9 cellular contexts compared by ENCODE assay signal in the genomic region with DNA sequence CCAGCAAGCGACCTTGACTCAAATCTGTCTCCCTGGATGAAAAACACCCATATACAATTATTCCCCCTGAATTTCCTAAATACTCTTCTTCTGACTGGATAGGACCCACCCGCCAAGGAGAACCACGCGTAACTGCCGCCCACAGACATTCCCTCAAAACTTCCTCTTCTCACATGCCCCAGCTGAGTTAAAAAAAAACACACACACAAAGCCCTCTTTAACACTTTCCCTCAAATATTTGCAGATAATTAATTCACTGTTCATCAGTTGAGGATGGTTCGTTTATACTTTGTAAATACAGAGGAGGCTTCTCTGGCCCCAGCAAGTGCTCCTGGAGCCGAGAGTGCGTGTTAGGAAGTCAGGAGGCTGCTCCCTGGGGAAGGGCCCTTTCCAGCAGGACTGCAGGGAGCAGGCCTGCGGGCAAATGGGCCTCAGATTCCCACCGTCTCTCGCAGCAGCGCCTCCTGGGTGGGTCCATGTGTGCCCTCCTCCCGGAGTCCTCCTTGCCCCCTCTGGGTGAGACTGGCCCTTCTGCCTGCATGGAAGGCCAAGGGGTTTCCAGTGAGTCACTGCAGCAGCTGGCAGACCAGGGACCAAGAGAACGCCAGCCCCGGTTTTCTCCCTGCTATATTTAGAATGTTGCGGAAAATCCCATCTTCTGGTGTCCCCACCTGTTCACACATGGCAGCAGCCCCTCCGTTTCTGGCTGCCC. TPM values are rescaled to one million over a fixed set of nuclear protein-coding genes. Genes with fewer than 3 reads are reported as not detected.
DNase-seq lines count a peak whose midpoint lies in the region; ATAC-seq and TF ChIP-seq lines count a peak whose summit lies in the region.
"Had no signal": no experiment of that assay in that cellular context is flagged by ENCODE, and none has a peak within 500 bp of the region (broad histone marks: within the 10 kb centered on the region; RNA-seq: fewer than 3 reads in every experiment).

No MANE protein-coding gene starts in this region.

- no peak overlapping the region for H3K9ac ChIP-seq in mammary epithelial cell (ENCODE audit: insufficient read depth, low read length)
- peak overlapping the region; percentile 10 for H3K9ac ChIP-seq in mucosa of stomach (ENCODE audit: low read length)

- in situ Hi-C loops in mammary epithelial cell (cut with MboI; ENCODE audit: low sequenced_read_pairs in 2 of 2): no loop called here

- no TSS peak for BruUV-seq in mammary epithelial cell (replicated peaks; lab: Mats Ljungman, UMichigan)

- H3K79me2 ChIP-seq in mammary epithelial cell (ENCODE audit: insufficient read depth, low read length): no peaks in the 10 kb centered on the region

- DNase-seq in EH (ENCODE audit: low read depth) (peak; percentile 84), NCI-H2029 (lab: John Stamatoyannopoulos, UW) (peak; percentile 71), mammary epithelial cell (peak; percentile 54), iPS-NIHi11 (ENCODE audit: low spot score) (no peak)
- no peak for DNase-seq in activated naive CD4-positive, alpha-beta T cell treated with anti-CD3 and anti-CD28 coated beads, Interleukin-2, amount 10 ng/mL, durations not matched to agents 7 days and 5 days

- H3K4me1 ChIP-seq in mammary epithelial cell (ENCODE audit: insufficient read depth, low read length) (peaks cover 23% of the 10 kb centered on the region), mucosa of stomach (ENCODE audit: control insufficient read depth, insufficient read depth, low read length) (peaks cover 52% of the 10 kb centered on the region)

- no peak overlapping the region for H3K27ac ChIP-seq in mammary epithelial cell (ENCODE audit: insufficient read depth, low read depth, low read length)
- H3K27ac ChIP-seq: cardiac muscle cell had no signal

- intact Hi-C loops in mammary epithelial cell (cut with micrococcal nuclease): no loop called here

- H3K4me3 ChIP-seq in mammary epithelial cell (replicated peaks in 1 of 3; ENCODE audit: insufficient read depth in 1 of 3, low read depth in 2 of 3, low read length in 3 of 3): no peak overlapping the region
- H3K4me3 ChIP-seq in mucosa of stomach (ENCODE audit: low read length): no peak overlapping the region
- H3K4me3 ChIP-seq: cardiac muscle cell had no signal

- no peak for TF ChIP-seq CTCF in mammary epithelial cell (conservative IDR thresholded peaks at IDR 0.05 in 1 of 2, IDR thresholded peaks at IDR 0.05 in 1 of 2; ENCODE audit: extremely low read depth in 1 of 2, insufficient read depth in 1 of 2, low read depth in 1 of 2, low read length in 2 of 2)

- H4K20me1 ChIP-seq in mammary epithelial cell (ENCODE audit: insufficient read depth, low read length): no peaks in the 10 kb centered on the region

- H3K36me3 Mint-ChIP-seq in activated naive CD4-positive, alpha-beta T cell treated with anti-CD3 and anti-CD28 coated beads, Interleukin-2, amount 10 ng/mL, durations not matched to agents 7 days and 5 days: no peaks in the 10 kb centered on the region

- H3K4me1 Mint-ChIP-seq in activated naive CD4-positive, alpha-beta T cell treated with anti-CD3 and anti-CD28 coated beads, Interleukin-2, amount 10 ng/mL, durations not matched to agents 7 days and 5 days: no peaks in the 10 kb centered on the region

- WGBS in mammary epithelial cell (ENCODE audit: low coverage, missing lambda C conversion rate): 40% methylated on average over 12 of the region's 17 CpGs

- peak overlapping the region; percentile 60 for H2AFZ ChIP-seq in mammary epithelial cell (ENCODE audit: low read depth, low read length)

- H3K27me3 Mint-ChIP-seq in activated naive CD4-positive, alpha-beta T cell treated with anti-CD3 and anti-CD28 coated beads, Interleukin-2, amount 10 ng/mL, durations not matched to agents 7 days and 5 days: peaks cover 18% of the 10 kb centered on the region

- H3K4me3 Mint-ChIP-seq in activated naive CD4-positive, alpha-beta T cell treated with anti-CD3 and anti-CD28 coated beads, Interleukin-2, amount 10 ng/mL, durations not matched to agents 7 days and 5 days: no peak overlapping the region

- H3K4me2 ChIP-seq in mammary epithelial cell (ENCODE audit: insufficient read depth, low read depth, low read length): no peak overlapping the region

- peaks cover 10% of the 10 kb centered on the region for H3K9me3 ChIP-seq in mammary epithelial cell (replicated peaks; ENCODE audit: insufficient read depth, low read length)
- no peaks in the 10 kb centered on the region for H3K9me3 ChIP-seq in mucosa of stomach (ENCODE audit: control insufficient read depth, low read length)

- dilution Hi-C loops in mammary epithelial cell (cut with HindIII; ENCODE audit: low sequenced_read_pairs): no loop called here

- H3K36me3 ChIP-seq in mammary epithelial cell (ENCODE audit: insufficient read depth, low read length) (no peaks in the 10 kb centered on the region), mucosa of stomach (ENCODE audit: control insufficient read depth, insufficient read depth, low read length) (no peaks in the 10 kb centered on the region)
- H3K36me3 ChIP-seq: cardiac muscle cell had no signal

- peaks cover 5% of the 10 kb centered on the region for H3K9me3 Mint-ChIP-seq in activated naive CD4-positive, alpha-beta T cell treated with anti-CD3 and anti-CD28 coated beads, Interleukin-2, amount 10 ng/mL, durations not matched to agents 7 days and 5 days

- no peak for ATAC-seq in GM18519 (IDR thresholded peaks at IDR 0.05; ENCODE audit: low FRiP score, unreplicated experiment)
- ATAC-seq in GM19328 (IDR thresholded peaks at IDR 0.05; ENCODE audit: unreplicated experiment): no peak

- no peak overlapping the region for H3K27ac Mint-ChIP-seq in activated naive CD4-positive, alpha-beta T cell treated with anti-CD3 and anti-CD28 coated beads, Interleukin-2, amount 10 ng/mL, durations not matched to agents 7 days and 5 days

- CTCF ChIA-PET in mammary epithelial cell (lab: Charles Lee; ENCODE audit: low non-redundant PET): no interaction called here
- CTCF ChIA-PET in activated naive CD4-positive, alpha-beta T cell treated with anti-CD3 and anti-CD28 coated beads, Interleukin-2, amount 10 ng/mL, durations not matched to agents 7 days and 5 days (lab: Charles Lee): no interaction called here

- no peaks in the 10 kb centered on the region for H3K27me3 ChIP-seq in mammary epithelial cell (ENCODE audit: insufficient read depth, low read length)
- H3K27me3 ChIP-seq in mucosa of stomach (ENCODE audit: control insufficient read depth, insufficient read depth, low read length): no peaks in the 10 kb centered on the region
- H3K27me3 ChIP-seq: cardiac muscle cell had no signal

RNA-seq across cellular contexts. Expression of a gene that starts 46.8 kb away (rescaled TPM):
- 10 to 100 TPM in 1 of 2 donors, 1 to 10 TPM in 1; 7.8 to 46.3 TPM for total RNA-seq in mammary epithelial cell
- 16.9 TPM for polyA plus RNA-seq in mammary epithelial cell
- 27.4 TPM for polyA minus RNA-seq in mammary epithelial cell

Comparison
In these comparisons a context has a peak if more than half of its experiments do, and no peak if none do; other contexts are left out.
1. DNase-seq: peak in EH (single experiment), NCI-H2029 (single experiment) and mammary epithelial cell (single experiment); none in activated naive CD4-positive, alpha-beta T cell treated with anti-CD3 and anti-CD28 coated beads, Interleukin-2, amount 10 ng/mL, durations not matched to agents 7 days and 5 days (single experiment) and iPS-NIHi11 (single experiment).